Comparison of ENCODE assay signal across 8 cellular contexts in genomic region chr14:95442633-95443021, GRCh38.
DNase-seq lines count a peak whose midpoint lies in the region; ATAC-seq and TF ChIP-seq lines count a peak whose summit lies in the region.

No MANE protein-coding gene starts in this region.

- H3K4me1 ChIP-seq in HCT116 (ENCODE audit: control insufficient read depth in 1 of 2, insufficient read depth in 2 of 2, low read length in 2 of 2) (peaks cover 0 to 7% of the 10 kb centered on the region in 2 experiments; a peak in 1 of 4 replicates), vagina (no peaks in the 10 kb centered on the region)

- BruUV-seq in HCT116 (replicated peaks; lab: Mats Ljungman, UMichigan) = no TSS peak

- POLR2A ChIA-PET in HCT116 (lab: Charles Lee) = interaction anchor here (1.1 kb wide), 1 partner anchor 103 kb away, joined by 3 read pairs; no protein-coding TSS in a partner anchor

- peak; percentile 66 for DNase-seq in GDM1 (lab: John Stamatoyannopoulos, UW)
- peak; percentile 49 for DNase-seq in HCT116 (ENCODE audit: low read depth, low spot score)
- DNase-seq in NCI-H1092 (lab: John Stamatoyannopoulos, UW) = peak; percentile 80
- DNase-seq in SKM-1 treated with dmso at 0.1 percent for 144 hours (lab: John Stamatoyannopoulos, UW; ENCODE audit: unreplicated experiment) = peak; percentile 20
- DNase-seq in activated naive CD4-positive, alpha-beta T cell treated with anti-CD3 and anti-CD28 coated beads, Interleukin-2, amount 50 U/mL, for 72 hours (ENCODE audit: low spot score in 2 of 2) = peak; percentile 71 to 77
- DNase-seq in Right ventricle myocardium inferior (ENCODE audit: missing footprints) = peak; percentile 89
- peak; percentile 44 for DNase-seq in pulmonary artery endothelial cell (ENCODE audit: low read depth, low spot score)
- no peak for DNase-seq in vagina (ENCODE audit: extremely low spot score in 2 of 2)

- H3K36me3 Mint-ChIP-seq in activated naive CD4-positive, alpha-beta T cell treated with anti-CD3 and anti-CD28 coated beads, Interleukin-2, amount 50 U/mL, for 72 hours = peaks cover 0 to 2% of the 10 kb centered on the region in 2 donors

- H3K9ac ChIP-seq in HCT116 (ENCODE audit: low read length) = no peak overlapping the region

- ATAC-seq in HCT116 = peak; percentile 99
- peak; percentile 85 to 99 for ATAC-seq in activated naive CD4-positive, alpha-beta T cell treated with anti-CD3 and anti-CD28 coated beads, Interleukin-2, amount 50 U/mL, for 72 hours
- ATAC-seq in Right ventricle myocardium inferior = peak; percentile 94

- RAD21 ChIA-PET in HCT116 (lab: Charles Lee; ENCODE audit: low non-redundant PET in 1 of 2, low total read pairs in 2 of 2, uncharacterized antibody in 2 of 2, unreplicated experiment in 2 of 2) = interaction anchor here (1.0 to 1.4 kb wide), 6 partner anchors 10 to 552 kb away, joined by 3 to 7 read pairs (median 4); no protein-coding TSS in a partner anchor

- H4K20me1 ChIP-seq in HCT116 (ENCODE audit: insufficient read depth) = no peaks in the 10 kb centered on the region

- no peaks in the 10 kb centered on the region for H3K9me2 ChIP-seq in HCT116 (ENCODE audit: insufficient read depth)

- intact Hi-C loops in HCT116 (cut with micrococcal nuclease) (loop anchor here (1.0 to 5.0 kb wide), 3 partner anchors 85 to 552 kb away; no protein-coding TSS in a partner anchor), Right ventricle myocardium inferior (cut with DNase I) (loop anchor here (1.0 to 10.0 kb wide), 2 partner anchors 85 to 552 kb away; no protein-coding TSS in a partner anchor), vagina (cut with DNase I) (loop anchor here (2.0 kb wide), 1 partner anchor 82 kb away; no protein-coding TSS in a partner anchor)

- peak; percentile 94 for TF ChIP-seq RAD21 in HCT116 (IDR thresholded peaks at IDR 0.05; ENCODE audit: low read depth)

- H3K27ac ChIP-seq in HCT116 (ENCODE audit: low read depth, low read length) = no peak overlapping the region
- H3K27ac ChIP-seq in vagina = peak overlapping the region; percentile 36

- H3K27ac Mint-ChIP-seq in activated naive CD4-positive, alpha-beta T cell treated with anti-CD3 and anti-CD28 coated beads, Interleukin-2, amount 50 U/mL, for 72 hours = peak overlapping the region in 1 of 2 donors; percentile 45

- peak overlapping the region; percentile 15; the same call in 1 of the 2 replicates for H3K4me2 ChIP-seq in HCT116 (ENCODE audit: low read length)

- no peak overlapping the region for H3K4me3 ChIP-seq in HCT116 (replicated peaks in 1 of 2; ENCODE audit: low read depth in 1 of 2, low read length in 2 of 2)
- H3K4me3 ChIP-seq in vagina = no peak overlapping the region

- H2AFZ ChIP-seq in HCT116 (ENCODE audit: low read depth, low read length, poor library complexity, severe bottlenecking) = no peak overlapping the region

- H3K27me3 ChIP-seq in HCT116 (ENCODE audit: insufficient read depth, low read length) (no peaks in the 10 kb centered on the region), vagina (no peaks in the 10 kb centered on the region)

- H3K9me3 ChIP-seq in HCT116 (ENCODE audit: control insufficient read depth in 1 of 2, insufficient read depth in 1 of 2, low read depth in 1 of 2, low read length in 2 of 2) = no peaks in the 10 kb centered on the region
- no peaks in the 10 kb centered on the region for H3K9me3 ChIP-seq in vagina

- CTCF ChIA-PET in HCT116 (lab: Charles Lee) = interaction anchor here (0.5 to 1.6 kb wide), 31 partner anchors 10 to 753 kb away, joined by 3 to 32 read pairs (median 4); partner anchors contain the start of genes GLRX5 and SYNE3

- TF ChIP-seq CTCF in HCT116 (IDR thresholded peaks at IDR 0.05 in 2 of 3, conservative IDR thresholded peaks at IDR 0.05 in 1 of 3; ENCODE audit: borderline replicate concordance in 1 of 3, insufficient read depth in 1 of 3, low read depth in 2 of 3, low read length in 2 of 3) (peak; percentile 85 to 91 (median 91)), vagina (IDR thresholded peaks at IDR 0.05) (peak; percentile 76 to 87 (median 77))

- TF ChIP-seq POLR2A in HCT116 (IDR thresholded peaks at IDR 0.05; ENCODE audit: borderline replicate concordance, extremely low read depth, insufficient read depth, insufficient read length) = no peak
- no peak for TF ChIP-seq POLR2A in vagina (IDR thresholded peaks at IDR 0.05)

- H3K79me2 ChIP-seq in HCT116 (ENCODE audit: insufficient read depth, low read length) = no peaks in the 10 kb centered on the region

- H3K36me3 ChIP-seq in HCT116 (ENCODE audit: control insufficient read depth in 1 of 2, insufficient read depth in 2 of 2, low read length in 2 of 2) (no peaks in the 10 kb centered on the region), vagina (peaks cover 0 to 23% of the 10 kb centered on the region in 2 donors)

- H3K9me3 Mint-ChIP-seq in activated naive CD4-positive, alpha-beta T cell treated with anti-CD3 and anti-CD28 coated beads, Interleukin-2, amount 50 U/mL, for 72 hours = no peaks in the 10 kb centered on the region

TF ChIP-seq in HCT116, 20 proteins besides CTCF, POLR2A, EP300 and RAD21:
- no peak for TF ChIP-seq CEBPB (IDR thresholded peaks at IDR 0.05; ENCODE audit: low read depth)
- TF ChIP-seq REST (IDR thresholded peaks at IDR 0.05; ENCODE audit: low read depth) = no peak
- TF ChIP-seq EZH2 (IDR thresholded peaks at IDR 0.05) = no peak
- TF ChIP-seq SIN3A (IDR thresholded peaks at IDR 0.05; ENCODE audit: low read depth) = no peak
- no peak for TF ChIP-seq TCF7L2 (IDR thresholded peaks at IDR 0.05; ENCODE audit: borderline replicate concordance, extremely low read depth, insufficient read depth, insufficient read length)
- no peak for TF ChIP-seq ZBTB33 (IDR thresholded peaks at IDR 0.05; ENCODE audit: extremely low read depth, insufficient replicate concordance, low read length)
- TF ChIP-seq YY1 (IDR thresholded peaks at IDR 0.05; ENCODE audit: extremely low read depth, insufficient replicate concordance, low read depth, low read length) = no peak
- TF ChIP-seq JUND (IDR thresholded peaks at IDR 0.05) = no peak
- no peak for TF ChIP-seq ZFX (IDR thresholded peaks at IDR 0.05)
- no peak for TF ChIP-seq FOSL1 (IDR thresholded peaks at IDR 0.05; ENCODE audit: low read depth)
- TF ChIP-seq ELF1 (IDR thresholded peaks at IDR 0.05; ENCODE audit: borderline replicate concordance, low read depth) = no peak
- no peak for TF ChIP-seq EZH2phosphoT487 (IDR thresholded peaks at IDR 0.05; ENCODE audit: borderline replicate concordance)
- TF ChIP-seq SP1 (IDR thresholded peaks at IDR 0.05; ENCODE audit: low read depth) = no peak
- TF ChIP-seq SRF (IDR thresholded peaks at IDR 0.05; ENCODE audit: low read depth) = no peak
- no peak for TF ChIP-seq CBX3 (IDR thresholded peaks at IDR 0.05; ENCODE audit: low read depth)
- no peak for TF ChIP-seq EGR1 (IDR thresholded peaks at IDR 0.05; ENCODE audit: low read depth)
- no peak for TF ChIP-seq ZNF274 (IDR thresholded peaks at IDR 0.05; ENCODE audit: low read depth, low read length)
- TF ChIP-seq MAX (IDR thresholded peaks at IDR 0.05) = no peak
- no peak for TF ChIP-seq POLR2AphosphoS5 (IDR thresholded peaks at IDR 0.05; ENCODE audit: low read depth, low read length)
- TF ChIP-seq ATF3 (IDR thresholded peaks at IDR 0.05) = no peak

Comparison
In these comparisons a context has a peak if more than half of its experiments do, and no peak if none do; other contexts are left out.
1. DNase-seq: peak in GDM1 (single experiment), HCT116 (single experiment), NCI-H1092 (single experiment), SKM-1 treated with dmso at 0.1 percent for 144 hours (single experiment), activated naive CD4-positive, alpha-beta T cell treated with anti-CD3 and anti-CD28 coated beads, Interleukin-2, amount 50 U/mL, for 72 hours (2 of 2), Right ventricle myocardium inferior (single experiment) and pulmonary artery endothelial cell (single experiment); none in vagina (0 of 2).
2. Peak in every context shown above with its lines, with median percentiles within 50 percentile points of each other: ATAC-seq.